ENCODE assay signal across 25 cellular contexts in genomic region chr5:132876020-132876759, GRCh38. TPM values are rescaled to one million over a fixed set of nuclear protein-coding genes. Genes with fewer than 3 reads are reported as not detected.
DNase-seq lines count a peak whose midpoint lies in the region; ATAC-seq, FAIRE-seq and TF ChIP-seq lines count a peak whose summit lies in the region.
"Had no signal": no experiment of that assay in that cellular context is flagged by ENCODE, and none has a peak within 500 bp of the region (broad histone marks: within the 10 kb centered on the region; RNA-seq: fewer than 3 reads in every experiment).

No MANE protein-coding gene starts in this region.

- no peaks in the 10 kb centered on the region for H3K9me3 Mint-ChIP-seq in CD8-positive, alpha-beta memory T cell
- H3K9me3 Mint-ChIP-seq: IgD-negative memory B cell, neural progenitor cell had no signal

- H3K4me3 ChIP-seq in cardiac muscle cell = no peak overlapping the region
- H3K4me3 ChIP-seq in brain microvascular endothelial cell (ENCODE audit: low read depth, low read length) = no peak overlapping the region
- no peak overlapping the region for H3K4me3 ChIP-seq in uterus
- H3K4me3 ChIP-seq in CD8-positive, alpha-beta memory T cell (ENCODE audit: low read length) = no peak overlapping the region
- H3K4me3 ChIP-seq: BLaER1 treated with 17β-estradiol and CSF1 and Interleukin-3, amounts not matched to agents 10 nM and 100 nM; mucosa of descending colon; neural progenitor cell; spleen; stomach had no signal

- no peak for TF ChIP-seq POLR2A in uterus (IDR thresholded peaks at IDR 0.05)

- H3K9me3 ChIP-seq in cardiac muscle cell (ENCODE audit: low read depth) = no peaks in the 10 kb centered on the region
- no peaks in the 10 kb centered on the region for H3K9me3 ChIP-seq in uterus
- no peaks in the 10 kb centered on the region for H3K9me3 ChIP-seq in CD8-positive, alpha-beta memory T cell (ENCODE audit: low read length)
- H3K9me3 ChIP-seq: BLaER1 treated with 17β-estradiol and CSF1 and Interleukin-3, amounts not matched to agents 10 nM and 100 nM; mucosa of descending colon; spleen; stomach had no signal

- H3K4me1 Mint-ChIP-seq in CD8-positive, alpha-beta memory T cell = peaks cover 0 to 3% (median 0%) of the 10 kb centered on the region in 3 donors
- H3K4me1 Mint-ChIP-seq: IgD-negative memory B cell, neural progenitor cell had no signal

- POLR2A ChIA-PET in CD8-positive, alpha-beta memory T cell (lab: Charles Lee) = no interaction called here

- TF ChIP-seq CTCF in cardiac muscle cell (IDR thresholded peaks at IDR 0.05; ENCODE audit: low read depth, low read length) (no peak), brain microvascular endothelial cell (IDR thresholded peaks at IDR 0.05; ENCODE audit: low read depth, low read length, missing control alignments) (no peak), uterus (IDR thresholded peaks at IDR 0.05) (no peak)

- DNase-seq in cardiac muscle cell (ENCODE audit: low read depth in 1 of 2, low spot score in 1 of 2) = peak in 1 of 2 donors; percentile 43
- DNase-seq in Right ventricle myocardium inferior (ENCODE audit: missing footprints) = no peak
- peak; percentile 20 for DNase-seq in brain microvascular endothelial cell
- DNase-seq in left lobe of liver (ENCODE audit: low spot score) = no peak
- DNase-seq in urothelium cell line (ENCODE audit: low spot score) = no peak
- DNase-seq in uterus = no peak
- no peak for DNase-seq in left colon
- no peak for DNase-seq in CD8-positive, alpha-beta memory T cell
- DNase-seq: activated CD4-positive, alpha-beta T cell treated with anti-CD3 and anti-CD28 coated beads, Interleukin-2, amount 50 U/mL, for 1 hour; activated CD8-positive, alpha-beta memory T cell treated with anti-CD3 and anti-CD28 coated beads, Interleukin-2, amount 50 U/mL, for 48 hours; activated gamma-delta T cell; caudate nucleus; mucosa of descending colon; NCI-H146; NCI-H774; SHP77 treated with DMSO at 0.1 percent for 48 hours; spleen; stomach; T-helper 1 cell had no signal

- intact Hi-C loops in Right ventricle myocardium inferior (cut with DNase I) = no loop called here
- intact Hi-C loops in uterus (cut with DNase I; ENCODE audit: low total_unique reads) = no loop called here
- intact Hi-C loops in left colon (cut with DNase I, micrococcal nuclease) = no loop called here

- no peak for ATAC-seq in Right ventricle myocardium inferior
- ATAC-seq in left lobe of liver = peak; percentile 14
- no peak for ATAC-seq in left colon
- ATAC-seq: mucosa of descending colon had no signal

- peaks cover 0 to 69% (median 5%) of the 10 kb centered on the region in 3 donors for H3K36me3 Mint-ChIP-seq in CD8-positive, alpha-beta memory T cell

- H3K4me1 ChIP-seq in cardiac muscle cell (ENCODE audit: low read depth) (peaks cover 44% of the 10 kb centered on the region), uterus (no peaks in the 10 kb centered on the region)
- no peaks in the 10 kb centered on the region for H3K4me1 ChIP-seq in CD8-positive, alpha-beta memory T cell (ENCODE audit: insufficient read depth, low read length)
- H3K4me1 ChIP-seq: BLaER1 treated with 17β-estradiol and CSF1 and Interleukin-3, amounts not matched to agents 10 nM and 100 nM; neural progenitor cell; spleen had no signal

- H3K27ac ChIP-seq in cardiac muscle cell (peak overlapping the region; percentile 79), brain microvascular endothelial cell (peak overlapping the region; percentile 43), uterus (no peak overlapping the region)
- no peak overlapping the region for H3K27ac ChIP-seq in CD8-positive, alpha-beta memory T cell (ENCODE audit: low read depth, low read length)
- H3K27ac ChIP-seq: BLaER1 treated with 17β-estradiol and CSF1 and Interleukin-3, amounts not matched to agents 10 nM and 100 nM; HL-60; neural progenitor cell; spleen had no signal

- H3K27me3 Mint-ChIP-seq in CD8-positive, alpha-beta memory T cell = no peaks in the 10 kb centered on the region
- H3K27me3 Mint-ChIP-seq: IgD-negative memory B cell had no signal

- no peak overlapping the region for H3K4me3 Mint-ChIP-seq in CD8-positive, alpha-beta memory T cell
- H3K4me3 Mint-ChIP-seq: IgD-negative memory B cell, neural progenitor cell had no signal

- peak; percentile 42 for FAIRE-seq in urothelium cell line (lab: Jason Lieb, UNC)
- FAIRE-seq: A204.1 had no signal

- in situ Hi-C loops in brain microvascular endothelial cell (cut with HindIII; ENCODE audit: low pct_ligation_motif_present, low sequenced_read_pairs) = no loop called here

- CTCF ChIA-PET in CD8-positive, alpha-beta memory T cell (lab: Charles Lee) = no interaction called here

- H3K27me3 ChIP-seq in cardiac muscle cell (no peaks in the 10 kb centered on the region), brain microvascular endothelial cell (replicated peaks) (no peaks in the 10 kb centered on the region), uterus (no peaks in the 10 kb centered on the region)
- no peaks in the 10 kb centered on the region for H3K27me3 ChIP-seq in CD8-positive, alpha-beta memory T cell (ENCODE audit: insufficient read depth, low read length, poor library complexity, severe bottlenecking)
- H3K27me3 ChIP-seq: BLaER1 treated with 17β-estradiol and CSF1 and Interleukin-3, amounts not matched to agents 10 nM and 100 nM; neural progenitor cell; spleen; stomach had no signal

- peak overlapping the region in 2 of 8 donors; percentile 6 to 51 for H3K27ac Mint-ChIP-seq in CD8-positive, alpha-beta memory T cell
- H3K27ac Mint-ChIP-seq: IgD-negative memory B cell, neural progenitor cell had no signal

- H3K36me3 ChIP-seq in cardiac muscle cell = peaks cover 18% of the 10 kb centered on the region
- H3K36me3 ChIP-seq in brain microvascular endothelial cell (replicated peaks) = peaks cover 54% of the 10 kb centered on the region
- no peaks in the 10 kb centered on the region for H3K36me3 ChIP-seq in uterus
- peaks cover 18% of the 10 kb centered on the region for H3K36me3 ChIP-seq in CD8-positive, alpha-beta memory T cell (ENCODE audit: insufficient read depth, low read length)

RNA-seq across cellular contexts. Expression of gene LEAP2, which starts 2.7 kb away (rescaled TPM):
- 1.2 and 3.1 TPM in 2 replicates for total RNA-seq in cardiac muscle cell
- polyA plus RNA-seq in cardiac muscle cell = 1.5 and 3.6 TPM in 2 replicates
- total RNA-seq in Right ventricle myocardium inferior = 1.1 TPM
- 168 TPM for total RNA-seq in left lobe of liver
- total RNA-seq in uterus = 1 to 10 TPM in 2 of 4 donors, under 1 TPM in 1, not detected in 1; 0.88 to 3.4 (median 1.1) TPM
- 10 to 100 TPM in 1 of 2 donors, 1 to 10 TPM in 1; 2.9 to 10.7 TPM for total RNA-seq in left colon
- 1 to 10 TPM; 2.7 to 3.6 TPM for total RNA-seq in CD8-positive, alpha-beta memory T cell
- 0.93 TPM for polyA plus RNA-seq in CD8-positive, alpha-beta memory T cell

RNA-seq across cellular contexts. Expression of gene UQCRQ, which starts 9.7 kb away (rescaled TPM):
- 97.0 and 217 TPM in 2 replicates for total RNA-seq in cardiac muscle cell
- 949 and 1,297 TPM in 2 replicates for polyA plus RNA-seq in cardiac muscle cell
- 1,774 TPM for total RNA-seq in Right ventricle myocardium inferior
- 727 TPM for total RNA-seq in left lobe of liver
- total RNA-seq in uterus = 100 to 1,000 TPM in 2 of 4 donors, 10 to 100 TPM in 2; 30.5 to 196 (median 115) TPM
- total RNA-seq in left colon = 100 to 1,000 TPM; 769 to 906 TPM
- 100 to 1,000 TPM; 595 to 615 TPM for total RNA-seq in CD8-positive, alpha-beta memory T cell
- 663 TPM for polyA plus RNA-seq in CD8-positive, alpha-beta memory T cell

RNA-seq across cellular contexts. Expression of gene GDF9, which starts 9.9 kb away (rescaled TPM):
- total RNA-seq in cardiac muscle cell (0.14 and 0.45 TPM in 2 replicates), Right ventricle myocardium inferior (0.24 TPM), left lobe of liver (0.15 TPM), uterus (1 to 10 TPM in 1 of 4 donors, under 1 TPM in 2, not detected in 1; 0.18 to 1.8 (median 0.62) TPM), left colon (under 1 TPM; 0.09 to 0.50 TPM)
- polyA plus RNA-seq in cardiac muscle cell = 1.8 TPM in 1 of 2 replicates, not detected in the other
- under 1 TPM; 0.29 to 0.68 TPM for total RNA-seq in CD8-positive, alpha-beta memory T cell
- not detected for polyA plus RNA-seq in CD8-positive, alpha-beta memory T cell
- total RNA-seq: M059J had no signal
- polyA plus RNA-seq: IgD-negative memory B cell had no signal

RNA-seq across cellular contexts. Expression of gene SHROOM1, which starts 45.7 kb away (rescaled TPM):
- total RNA-seq in cardiac muscle cell (8.1 and 9.8 TPM in 2 replicates), Right ventricle myocardium inferior (5.0 TPM), left lobe of liver (41.3 TPM), uterus (10 to 100 TPM in 3 of 4 donors, 1 to 10 TPM in 1; 5.0 to 28.0 (median 12.3) TPM), left colon (10 to 100 TPM; 49.4 to 53.4 TPM)
- 13.3 TPM in 2 replicates for polyA plus RNA-seq in cardiac muscle cell
- 1 to 10 TPM; 1.6 to 2.0 TPM for total RNA-seq in CD8-positive, alpha-beta memory T cell
- not detected for polyA plus RNA-seq in CD8-positive, alpha-beta memory T cell

Comparison
In these comparisons a context has a peak if more than half of its experiments do, and no peak if none do; other contexts are left out.
1. H3K27ac ChIP-seq: peak in cardiac muscle cell (single experiment) and brain microvascular endothelial cell (single experiment); none in uterus (0 of 2) and CD8-positive, alpha-beta memory T cell (single experiment).
2. RNA of gene LEAP2, which starts 2.7 kb away (total RNA-seq): 168 TPM in left lobe of liver (single experiment); 2.9 to 10.7 TPM in left colon, 2.7 to 3.6 TPM in CD8-positive, alpha-beta memory T cell, 1.2 to 3.1 TPM in cardiac muscle cell, 0.88 to 3.4 TPM in uterus and 1.1 TPM in Right ventricle myocardium inferior (single experiment); every median in the first group is over 10 times any median in the second.